In genomic region chr3:32410367-32411246, GRCh38 we compare ENCODE assay signal across 16 cellular contexts. TPM values are rescaled to one million over a fixed set of nuclear protein-coding genes. Genes with fewer than 3 reads are reported as not detected.
DNase-seq lines count a peak whose midpoint lies in the region; ATAC-seq and TF ChIP-seq lines count a peak whose summit lies in the region.
"Had no signal": no experiment of that assay in that cellular context is flagged by ENCODE, and none has a peak within 500 bp of the region (broad histone marks: within the 10 kb centered on the region; RNA-seq: fewer than 3 reads in every experiment).

No MANE protein-coding gene starts in this region.

- H2BK20ac ChIP-seq in H9 (ENCODE audit: low read depth, low read length, poor library complexity, severe bottlenecking), result no peak overlapping the region

- H3K4me1 Mint-ChIP-seq in H9, result peaks cover 70 to 72% of the 10 kb centered on the region in 2 experiments
- peaks cover 51% of the 10 kb centered on the region for H3K4me1 Mint-ChIP-seq in activated T-helper 2 cell treated with anti-CD3 and anti-CD28 coated beads, Interferon-gamma antibody, Interleukin-2, Interleukin-4, amounts not matched to agents 10 μg/mL and 5 μg/mL and 100 μg/mL, durations not matched to agents 14 hours and 24 hours and 36 hours (ENCODE audit: low read depth)
- H3K4me1 Mint-ChIP-seq in naive thymus-derived CD4-positive, alpha-beta T cell, result peaks cover 45 to 95% (median 88%) of the 10 kb centered on the region in 7 donors

- no peaks in the 10 kb centered on the region for H3K23me2 ChIP-seq in H9 (ENCODE audit: insufficient read length, low read depth, low read length, poor library complexity, severe bottlenecking)

- H3K9ac ChIP-seq in BLaER1 (no peak overlapping the region; the same call in 1 of the 2 replicates), H9 (ENCODE audit: extremely low read depth, insufficient read length, low read length) (no peak overlapping the region)

- H3T11ph ChIP-seq in H9 (ENCODE audit: low read length), result no peak overlapping the region

- no peak overlapping the region for H4K91ac ChIP-seq in H9 (ENCODE audit: insufficient read length, low read depth, low read length)

- no peak overlapping the region; a peak in 1 of 5 replicates for H3K4me3 Mint-ChIP-seq in H9
- H3K4me3 Mint-ChIP-seq in activated T-helper 2 cell treated with anti-CD3 and anti-CD28 coated beads, Interferon-gamma antibody, Interleukin-2, Interleukin-4, amounts not matched to agents 10 μg/mL and 5 μg/mL and 100 μg/mL, durations not matched to agents 14 hours and 24 hours and 36 hours (ENCODE audit: low read depth), result no peak overlapping the region
- H3K4me3 Mint-ChIP-seq in naive thymus-derived CD4-positive, alpha-beta T cell, result peak overlapping the region in 1 of 10 donors; percentile 59

- H2BK12ac ChIP-seq in H9 (ENCODE audit: insufficient read length, low read depth, low read length), result no peak overlapping the region

- no peak overlapping the region for H2AFZ ChIP-seq in H9 (ENCODE audit: low read length)

- H4K20me1 ChIP-seq in BLaER1 (peaks cover 100% of the 10 kb centered on the region), H9 (ENCODE audit: control insufficient read depth, insufficient read depth, insufficient read length) (no peaks in the 10 kb centered on the region)

- H3K27ac ChIP-seq in BLaER1 (peak overlapping the region; percentile 55), H9 (ENCODE audit: insufficient read length, low read depth, low read length) (no peak overlapping the region)
- peak overlapping the region; percentile 44 for H3K27ac ChIP-seq in naive thymus-derived CD4-positive, alpha-beta T cell (ENCODE audit: low read depth, low read length)
- H3K27ac ChIP-seq: prostate gland, SJSA1, tibial artery had no signal

- peaks cover 80% of the 10 kb centered on the region for H3K36me3 ChIP-seq in BLaER1
- no peaks in the 10 kb centered on the region for H3K36me3 ChIP-seq in naive thymus-derived CD4-positive, alpha-beta T cell (ENCODE audit: control insufficient read depth in 2 of 3, insufficient read depth in 3 of 3, low read length in 3 of 3)
- H3K36me3 ChIP-seq: prostate gland, SJSA1, tibial artery had no signal

- H4K8ac ChIP-seq in H9 (replicated peaks; ENCODE audit: insufficient read length, low read depth, low read length), result no peak overlapping the region

- H4K5ac ChIP-seq in H9 (ENCODE audit: insufficient read length, low read depth, low read length), result no peak overlapping the region

- H3K79me1 ChIP-seq in H9 (ENCODE audit: insufficient read depth, low read depth, low read length, poor library complexity, severe bottlenecking), result no peaks in the 10 kb centered on the region

- H3K4me1 ChIP-seq in BLaER1 (peaks cover 73% of the 10 kb centered on the region), H9 (ENCODE audit: insufficient read depth, low read length) (peaks cover 11% of the 10 kb centered on the region; the same call in 1 of the 2 replicates)
- H3K4me1 ChIP-seq in naive thymus-derived CD4-positive, alpha-beta T cell (ENCODE audit: control insufficient read depth in 2 of 2, insufficient read depth in 2 of 2, low read length in 2 of 2), result peaks cover 17 to 43% of the 10 kb centered on the region in 2 donors
- H3K4me1 ChIP-seq: prostate gland had no signal

- no peak for DNase-seq in H9
- DNase-seq in activated T-helper 2 cell treated with anti-CD3 and anti-CD28 coated beads, Interferon-gamma antibody, Interleukin-2, Interleukin-4, amounts not matched to agents 10 μg/mL and 5 μg/mL and 100 μg/mL, durations not matched to agents 14 hours and 24 hours and 36 hours (ENCODE audit: low spot score), result no peak
- peak in 1 of 9 donors; percentile 4 for DNase-seq in naive thymus-derived CD4-positive, alpha-beta T cell
- DNase-seq in NCI-H446 treated with DMSO at 0.1 percent for 48 hours (lab: John Stamatoyannopoulos, UW), result no peak
- DNase-seq in central memory CD4-positive, alpha-beta T cell, result no peak
- DNase-seq in activated CD4-positive, alpha-beta T cell treated with anti-CD3 and anti-CD28 coated beads, Interleukin-2, amount 50 U/mL, for 4 hours, result no peak
- DNase-seq: activated CD4-positive, alpha-beta T cell treated with anti-CD3 and anti-CD28 coated beads for 1 hour; activated naive CD4-positive, alpha-beta T cell treated with anti-CD3 and anti-CD28 coated beads, Interleukin-2, amount 50 U/mL, for 16 hours; H7; Karpas-422; NCI-H226; tibial artery had no signal

- no CpG with 5 or more reads among the region's 10 CpGs for WGBS in H9 (ENCODE audit: extremely low coverage, insufficient read length, low lambda C conversion rate)

- peaks cover 2% of the 10 kb centered on the region; the same call in 1 of the 2 replicates for H3K79me2 ChIP-seq in H9 (ENCODE audit: insufficient read depth, low read length)

- no peak overlapping the region for H2BK120ac ChIP-seq in H9 (ENCODE audit: low read depth, low read length, poor library complexity, severe bottlenecking)

- TF ChIP-seq CTCF in H9 (conservative IDR thresholded peaks at IDR 0.05), result no peak

- no peaks in the 10 kb centered on the region for H3K9me3 ChIP-seq in BLaER1
- H3K9me3 ChIP-seq in H9 (ENCODE audit: control insufficient read depth, low read depth, low read length), result no peaks in the 10 kb centered on the region
- H3K9me3 ChIP-seq in naive thymus-derived CD4-positive, alpha-beta T cell (ENCODE audit: control insufficient read depth in 2 of 3, low read length in 3 of 3), result no peaks in the 10 kb centered on the region
- H3K9me3 ChIP-seq: prostate gland, SJSA1, tibial artery had no signal

- no peak overlapping the region for H2BK15ac ChIP-seq in H9 (ENCODE audit: low read depth, low read length)

- H2AK5ac ChIP-seq in H9 (ENCODE audit: insufficient read length, low read length), result no peak overlapping the region

- H3K18ac ChIP-seq in H9 (ENCODE audit: insufficient read length, low read depth, low read length), result no peak overlapping the region

- no peak overlapping the region for H3K4ac ChIP-seq in H9 (ENCODE audit: low read depth, low read length)

- peak overlapping the region; percentile 25 to 76 (median 62); a peak in 3 of 7 replicates for H3K27ac Mint-ChIP-seq in H9
- peak overlapping the region; percentile 26 for H3K27ac Mint-ChIP-seq in activated T-helper 2 cell treated with anti-CD3 and anti-CD28 coated beads, Interferon-gamma antibody, Interleukin-2, Interleukin-4, amounts not matched to agents 10 μg/mL and 5 μg/mL and 100 μg/mL, durations not matched to agents 14 hours and 24 hours and 36 hours
- peak overlapping the region; percentile 33 to 98 (median 75) for H3K27ac Mint-ChIP-seq in naive thymus-derived CD4-positive, alpha-beta T cell

- intact Hi-C loops in activated T-helper 2 cell treated with anti-CD3 and anti-CD28 coated beads, Interferon-gamma antibody, Interleukin-2, Interleukin-4, amounts not matched to agents 10 μg/mL and 5 μg/mL and 100 μg/mL, durations not matched to agents 14 hours and 24 hours and 36 hours (cut with micrococcal nuclease), result no loop called here
- intact Hi-C loops in naive thymus-derived CD4-positive, alpha-beta T cell (cut with micrococcal nuclease), result loop anchor here in 1 of 2 donors (5.0 kb wide), 1 partner anchor 33 kb away; no protein-coding TSS in a partner anchor

- no peaks in the 10 kb centered on the region for H3K9me3 Mint-ChIP-seq in H9
- H3K9me3 Mint-ChIP-seq in activated T-helper 2 cell treated with anti-CD3 and anti-CD28 coated beads, Interferon-gamma antibody, Interleukin-2, Interleukin-4, amounts not matched to agents 10 μg/mL and 5 μg/mL and 100 μg/mL, durations not matched to agents 14 hours and 24 hours and 36 hours, result no peaks in the 10 kb centered on the region
- H3K9me3 Mint-ChIP-seq in naive thymus-derived CD4-positive, alpha-beta T cell, result peaks cover 0 to 4% (median 0%) of the 10 kb centered on the region in 11 donors

- H3K23ac ChIP-seq in H9 (ENCODE audit: insufficient read length, low read depth, low read length), result no peak overlapping the region

- ATAC-seq in naive thymus-derived CD4-positive, alpha-beta T cell, result no peak
- no peak for ATAC-seq in GM21360 (IDR thresholded peaks at IDR 0.05; ENCODE audit: unreplicated experiment)

- no peaks in the 10 kb centered on the region for H3K27me3 Mint-ChIP-seq in H9 (ENCODE audit: low read depth)
- H3K27me3 Mint-ChIP-seq in activated T-helper 2 cell treated with anti-CD3 and anti-CD28 coated beads, Interferon-gamma antibody, Interleukin-2, Interleukin-4, amounts not matched to agents 10 μg/mL and 5 μg/mL and 100 μg/mL, durations not matched to agents 14 hours and 24 hours and 36 hours (ENCODE audit: low read depth), result no peaks in the 10 kb centered on the region
- H3K27me3 Mint-ChIP-seq in naive thymus-derived CD4-positive, alpha-beta T cell, result no peaks in the 10 kb centered on the region

- peaks cover 0 to 3% (median 0%) of the 10 kb centered on the region in 3 experiments; a peak in 1 of 7 replicates for H3K36me3 Mint-ChIP-seq in H9 (ENCODE audit: insufficient read depth in 1 of 3, low read depth in 3 of 3)
- peaks cover 36% of the 10 kb centered on the region for H3K36me3 Mint-ChIP-seq in activated T-helper 2 cell treated with anti-CD3 and anti-CD28 coated beads, Interferon-gamma antibody, Interleukin-2, Interleukin-4, amounts not matched to agents 10 μg/mL and 5 μg/mL and 100 μg/mL, durations not matched to agents 14 hours and 24 hours and 36 hours (ENCODE audit: low read depth)
- peaks cover 0 to 32% (median 24%) of the 10 kb centered on the region in 5 donors for H3K36me3 Mint-ChIP-seq in naive thymus-derived CD4-positive, alpha-beta T cell

- no peak overlapping the region for H2BK5ac ChIP-seq in H9 (ENCODE audit: insufficient read length, low read length)

- no peak overlapping the region for H3K56ac ChIP-seq in H9 (ENCODE audit: insufficient read length, low read depth, low read length)

- POLR2A ChIA-PET in naive thymus-derived CD4-positive, alpha-beta T cell (lab: Charles Lee), result interaction anchor here (1.3 to 22.8 kb wide), 4 partner anchors 10 to 47 kb away, joined by 4 to 304 read pairs (median 66); no protein-coding TSS in a partner anchor

- H3K4me3 ChIP-seq in BLaER1, result no peak overlapping the region
- H3K4me3 ChIP-seq in naive thymus-derived CD4-positive, alpha-beta T cell (ENCODE audit: low read length), result no peak overlapping the region
- H3K4me3 ChIP-seq: prostate gland, SJSA1, tibial artery had no signal

- CTCF ChIA-PET in naive thymus-derived CD4-positive, alpha-beta T cell (lab: Charles Lee), result interaction anchor here (1.2 to 2.2 kb wide), 5 partner anchors 10 to 59 kb away, joined by 3 to 14 read pairs (median 4); no protein-coding TSS in a partner anchor

- H3K14ac ChIP-seq in H9 (ENCODE audit: insufficient read depth, low read length), result no peak overlapping the region

- H3K27me3 ChIP-seq in BLaER1 (no peaks in the 10 kb centered on the region), H9 (ENCODE audit: insufficient read depth, low read length) (no peaks in the 10 kb centered on the region)
- H3K27me3 ChIP-seq in naive thymus-derived CD4-positive, alpha-beta T cell (ENCODE audit: control insufficient read depth in 2 of 2, insufficient read depth in 2 of 2, low read length in 2 of 2), result no peaks in the 10 kb centered on the region
- H3K27me3 ChIP-seq: SJSA1, tibial artery had no signal

- H3K4me2 ChIP-seq in BLaER1 (peak overlapping the region; percentile 26), H9 (ENCODE audit: insufficient read depth, insufficient read length, low read length) (no peak overlapping the region)

RNA-seq across cellular contexts. Expression of gene CMTM7, which starts 19.0 kb away (rescaled TPM):
- 20.6 and 23.9 TPM in 2 replicates for total RNA-seq in H9 (2021)
- total RNA-seq in activated T-helper 2 cell treated with anti-CD3 and anti-CD28 coated beads, Interferon-gamma antibody, Interleukin-2, Interleukin-4, amounts not matched to agents 10 μg/mL and 5 μg/mL and 100 μg/mL, durations not matched to agents 14 hours and 24 hours and 36 hours, result 60.0 and 60.9 TPM in 2 replicates
- 10 to 100 TPM; 38.6 to 60.1 (median 49.5) TPM for total RNA-seq in naive thymus-derived CD4-positive, alpha-beta T cell
- polyA plus RNA-seq in naive thymus-derived CD4-positive, alpha-beta T cell, result 100 to 1,000 TPM in 1 of 2 donors, 10 to 100 TPM in 1; 87.7 to 157 TPM
